Comparison of ENCODE assay signal across 17 cellular contexts in genomic region chr6:71291991-71292390, GRCh38. TPM values are rescaled to one million over a fixed set of nuclear protein-coding genes. Genes with fewer than 3 reads are reported as not detected.
A peak's percentile ranks its signal among the peaks of the same experiment; 100 is the strongest.
DNase-seq lines count a peak whose midpoint lies in the region; ATAC-seq, FAIRE-seq and TF ChIP-seq lines count a peak whose summit lies in the region.
"Had no signal": no experiment of that assay in that cellular context is flagged by ENCODE, and none has a peak within 500 bp of the region (broad histone marks: within the 10 kb centered on the region; RNA-seq: fewer than 3 reads in every experiment).

No MANE protein-coding gene starts in this region.

- no peak for DNase-seq in CD4-positive, alpha-beta T cell
- DNase-seq in Karpas-422 (no peak), coronary artery (ENCODE audit: low spot score) (no peak), CD1c-positive myeloid dendritic cell (ENCODE audit: extremely low spot score) (no peak), GM12891 (ENCODE audit: insufficient read length, low spot score) (no peak)
- DNase-seq in activated CD4-positive, alpha-beta T cell treated with anti-CD3 and anti-CD28 coated beads for 48 hours = no peak
- DNase-seq: activated CD4-positive, alpha-beta T cell treated with anti-CD3 and anti-CD28 coated beads, Interleukin-2, amount 10 ng/mL, durations not matched to agents 24 days and 14 days; body of pancreas; CD4-positive, CD25-positive, alpha-beta regulatory T cell; hippocampal formation; KBM-7; NCI-H2107 had no signal

- intact Hi-C loops in CD4-positive, alpha-beta T cell (cut with DNase I, micrococcal nuclease) = no loop called here

- no peaks in the 10 kb centered on the region for H3K9me2 ChIP-seq in Karpas-422 (replicated peaks; ENCODE audit: insufficient read depth, low read length)

- H4K20me1 ChIP-seq in Karpas-422 (ENCODE audit: insufficient read depth, low read depth, low read length) = peaks cover 14% of the 10 kb centered on the region; the same call in 1 of the 2 replicates

- peak overlapping the region; percentile 35 for H3K4me3 Mint-ChIP-seq in CD4-positive, alpha-beta T cell
- H3K4me3 Mint-ChIP-seq in nephron = peak overlapping the region; percentile 7 to 82 (median 20)
- H3K4me3 Mint-ChIP-seq: activated CD4-positive, alpha-beta T cell treated with anti-CD3 and anti-CD28 coated beads, Interleukin-2, amount 10 ng/mL, durations not matched to agents 24 days and 14 days; stimulated activated naive CD8-positive, alpha-beta T cell treated with anti-CD3 and anti-CD28 coated beads, Interleukin-15, Interleukin-2, amounts not matched to agents 100 ng/mL and 50 ng/mL, for 24 hours had no signal

- POLR2A ChIA-PET in CD4-positive, alpha-beta T cell (lab: Charles Lee) = no interaction called here

- no peaks in the 10 kb centered on the region for H3K9me3 ChIP-seq in CD4-positive, alpha-beta T cell (ENCODE audit: control insufficient read depth, low read length)
- no peaks in the 10 kb centered on the region for H3K9me3 ChIP-seq in Karpas-422 (ENCODE audit: low read length)
- H3K9me3 ChIP-seq: body of pancreas, prostate gland had no signal

- no peak overlapping the region for H3K9ac ChIP-seq in Karpas-422 (ENCODE audit: low read length)

- no peak for TF ChIP-seq POLR2A in GM12891 (IDR thresholded peaks at IDR 0.05; ENCODE audit: low read depth, low read length)

- peaks cover 39% of the 10 kb centered on the region for H3K4me1 ChIP-seq in Karpas-422 (ENCODE audit: low read length)
- H3K4me1 ChIP-seq: prostate gland had no signal

- H3K36me3 ChIP-seq in Karpas-422 (ENCODE audit: insufficient read depth, low read length) = peaks cover 50% of the 10 kb centered on the region
- H3K36me3 ChIP-seq: prostate gland had no signal

- no peak overlapping the region for H3K27ac ChIP-seq in CD4-positive, alpha-beta T cell (ENCODE audit: low read depth, low read length)
- H3K27ac ChIP-seq in Karpas-422 (ENCODE audit: low read length) = peak overlapping the region; percentile 99; the same call in 1 of the 2 replicates
- no peak overlapping the region for H3K27ac ChIP-seq in coronary artery
- H3K27ac ChIP-seq: body of pancreas, prostate gland had no signal

- H3K9me3 Mint-ChIP-seq in CD4-positive, alpha-beta T cell = no peaks in the 10 kb centered on the region
- no peaks in the 10 kb centered on the region for H3K9me3 Mint-ChIP-seq in nephron
- H3K9me3 Mint-ChIP-seq: activated CD4-positive, alpha-beta T cell treated with anti-CD3 and anti-CD28 coated beads, Interleukin-2, amount 10 ng/mL, durations not matched to agents 24 days and 14 days; stimulated activated naive CD8-positive, alpha-beta T cell treated with anti-CD3 and anti-CD28 coated beads, Interleukin-15, Interleukin-2, amounts not matched to agents 100 ng/mL and 50 ng/mL, for 24 hours had no signal

- TF ChIP-seq CTCF in CD4-positive, alpha-beta T cell (IDR thresholded peaks at IDR 0.05) = no peak
- TF ChIP-seq CTCF in coronary artery (IDR thresholded peaks at IDR 0.05) = no peak
- no peak for TF ChIP-seq CTCF in nephron (IDR thresholded peaks at IDR 0.05; ENCODE audit: unreplicated experiment in 3 of 3)

- no peaks in the 10 kb centered on the region for H3K27me3 ChIP-seq in CD4-positive, alpha-beta T cell (ENCODE audit: control insufficient read depth, insufficient read depth, low read length)
- H3K27me3 ChIP-seq in Karpas-422 (ENCODE audit: low read length) = no peaks in the 10 kb centered on the region
- H3K27me3 ChIP-seq: body of pancreas had no signal

- H3K4me1 Mint-ChIP-seq in CD4-positive, alpha-beta T cell (ENCODE audit: low read depth) = peaks cover 42% of the 10 kb centered on the region
- H3K4me1 Mint-ChIP-seq in nephron = peaks cover 42% of the 10 kb centered on the region

- peaks cover 71% of the 10 kb centered on the region for H3K79me2 ChIP-seq in Karpas-422 (ENCODE audit: low read length)

- no peak for FAIRE-seq in GM12891 (lab: Jason Lieb, UNC)

- ATAC-seq in CD4-positive, alpha-beta T cell (ENCODE audit: poor library complexity) = no peak
- ATAC-seq in HG03196 (IDR thresholded peaks at IDR 0.05; ENCODE audit: unreplicated experiment) = no peak
- ATAC-seq: body of pancreas, Panc1 had no signal

- no peak overlapping the region for H2AFZ ChIP-seq in Karpas-422 (ENCODE audit: low read length)

- CTCF ChIA-PET in CD4-positive, alpha-beta T cell (lab: Charles Lee) = no interaction called here

- H3K36me3 Mint-ChIP-seq in CD4-positive, alpha-beta T cell (ENCODE audit: low read depth) = peaks cover 31% of the 10 kb centered on the region
- peaks cover 46% of the 10 kb centered on the region for H3K36me3 Mint-ChIP-seq in nephron (ENCODE audit: low read depth)

- peak overlapping the region; percentile 74 for H3K4me2 ChIP-seq in Karpas-422 (ENCODE audit: low read depth, low read length, poor library complexity, severe bottlenecking)

- no peak overlapping the region for H3K27ac Mint-ChIP-seq in CD4-positive, alpha-beta T cell
- H3K27ac Mint-ChIP-seq in nephron = peak overlapping the region in 1 of 3 experiments; percentile 11
- H3K27ac Mint-ChIP-seq: activated CD4-positive, alpha-beta T cell treated with anti-CD3 and anti-CD28 coated beads, Interleukin-2, amount 10 ng/mL, durations not matched to agents 24 days and 14 days; stimulated activated naive CD8-positive, alpha-beta T cell treated with anti-CD3 and anti-CD28 coated beads, Interleukin-15, Interleukin-2, amounts not matched to agents 100 ng/mL and 50 ng/mL, for 24 hours had no signal

- no peaks in the 10 kb centered on the region for H3K27me3 Mint-ChIP-seq in CD4-positive, alpha-beta T cell
- peaks cover 3% of the 10 kb centered on the region for H3K27me3 Mint-ChIP-seq in nephron (ENCODE audit: low read depth)
- H3K27me3 Mint-ChIP-seq: stimulated activated naive CD8-positive, alpha-beta T cell treated with anti-CD3 and anti-CD28 coated beads, Interleukin-15, Interleukin-2, amounts not matched to agents 100 ng/mL and 50 ng/mL, for 24 hours had no signal

- H3K4me3 ChIP-seq in Karpas-422 (ENCODE audit: low read length) = peak overlapping the region; percentile 72; the same call in 1 of the 2 replicates
- peak overlapping the region; percentile 7 for H3K4me3 ChIP-seq in coronary artery
- H3K4me3 ChIP-seq: body of pancreas, prostate gland had no signal

TF ChIP-seq in GM12891, 5 proteins besides CTCF, POLR2A, EP300 and RAD21:
- TF ChIP-seq PAX5 (IDR thresholded peaks at IDR 0.05; ENCODE audit: insufficient read depth, low read length, severe bottlenecking) (no peak), SPI1 (IDR thresholded peaks at IDR 0.05; ENCODE audit: low read depth, low read length) (no peak), POU2F2 (IDR thresholded peaks at IDR 0.05; ENCODE audit: low read depth, low read length) (no peak)

RNA-seq across cellular contexts. Expression of gene OGFRL1, which starts 3.4 kb away (rescaled TPM):
- total RNA-seq in CD4-positive, alpha-beta T cell = 1 to 10 TPM; 9.1 TPM
- 31.0 and 59.9 TPM in 2 replicates for total RNA-seq in Karpas-422 (2014; rRNA removed; shearing (Covaris generic); ENCODE audit: low replicate concordance)
- 0.19 TPM for polyA plus RNA-seq in GM12891 (2012; ENCODE audit: low read depth, missing spikeins)
